ENCODE assay signal across 25 cellular contexts in the genomic region with DNA sequence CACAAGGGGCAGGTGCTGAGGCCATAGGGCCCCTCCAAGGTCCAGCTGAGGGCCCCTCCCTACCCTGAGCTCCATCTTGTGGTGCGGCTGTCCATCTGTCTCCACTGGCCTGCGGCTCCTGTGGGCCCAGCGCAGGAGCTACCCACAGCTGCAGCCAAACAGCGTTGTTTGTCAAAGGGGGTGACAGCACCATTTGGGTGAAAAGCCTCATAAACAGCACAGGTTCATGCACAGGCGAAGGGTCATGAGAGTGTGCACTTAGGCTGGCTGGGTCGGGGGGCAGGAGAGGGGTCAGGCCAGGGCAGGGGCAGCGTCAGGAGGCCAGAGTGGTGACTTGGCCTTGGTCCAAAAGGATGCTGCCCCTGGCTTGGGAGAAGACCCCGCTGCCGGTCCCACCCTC. TPM values are rescaled to one million over a fixed set of nuclear protein-coding genes. Genes with fewer than 3 reads are reported as not detected.
DNase-seq lines count a peak whose midpoint lies in the region; TF ChIP-seq lines count a peak whose summit lies in the region.
"Had no signal": no experiment of that assay in that cellular context is flagged by ENCODE, and none has a peak within 500 bp of the region (broad histone marks: within the 10 kb centered on the region; RNA-seq: fewer than 3 reads in every experiment).

No MANE protein-coding gene starts in this region.

- H3K27ac ChIP-seq in PC-9: peak overlapping the region; percentile 48; the same call in 1 of the 2 replicates
- peak overlapping the region; percentile 78 for H3K27ac ChIP-seq in colonic mucosa
- H3K27ac ChIP-seq in mucosa of rectum (ENCODE audit: low read depth in 2 of 2, low read length in 2 of 2): peak overlapping the region; percentile 94 to 97
- H3K27ac ChIP-seq in tibial artery: peak overlapping the region; percentile 45 to 51
- H3K27ac ChIP-seq: cardiac muscle cell, uterus had no signal

- no TSS peak for BruUV-seq in PC-9 (replicated peaks; lab: Mats Ljungman, UMichigan)

- CTCF ChIA-PET in PC-9 (lab: Charles Lee): no interaction called here

- H3K9ac ChIP-seq in colonic mucosa (ENCODE audit: low read depth in 2 of 2, low read length in 2 of 2) (peak overlapping the region; percentile 56 to 76), mucosa of rectum (ENCODE audit: low read depth in 1 of 2, low read length in 2 of 2) (peak overlapping the region; percentile 53 to 60)

- H3K79me2 ChIP-seq in PC-9 (ENCODE audit: low read depth): no peaks in the 10 kb centered on the region

- no peaks in the 10 kb centered on the region for H3K27me3 ChIP-seq in PC-9 (ENCODE audit: insufficient read depth, low read depth)
- no peaks in the 10 kb centered on the region for H3K27me3 ChIP-seq in colonic mucosa
- H3K27me3 ChIP-seq in mucosa of rectum (ENCODE audit: control insufficient read depth in 2 of 2, insufficient read depth in 2 of 2, low read length in 2 of 2): no peaks in the 10 kb centered on the region
- H3K27me3 ChIP-seq in tibial artery: no peaks in the 10 kb centered on the region
- H3K27me3 ChIP-seq: cardiac muscle cell, uterus had no signal

- POLR2A ChIA-PET in PC-9 (lab: Charles Lee; ENCODE audit: unreplicated experiment): no interaction called here

- no peaks in the 10 kb centered on the region for H4K20me1 ChIP-seq in PC-9 (ENCODE audit: insufficient read depth)

- intact Hi-C loops in PC-9 (cut with micrococcal nuclease; ENCODE audit: unreplicated experiment) (no loop called here), colonic mucosa (cut with DNase I) (no loop called here), tibial artery (cut with DNase I; ENCODE audit: low total_unique reads) (no loop called here)

- no peak for TF ChIP-seq CTCF in PC-9 (conservative IDR thresholded peaks at IDR 0.05)
- TF ChIP-seq CTCF in colonic mucosa (IDR thresholded peaks at IDR 0.05): no peak
- no peak for TF ChIP-seq CTCF in tibial artery (IDR thresholded peaks at IDR 0.05)

- DNase-seq in PC-9 (no peak), colonic mucosa (no peak), tibial artery (no peak), dermis blood vessel endothelial cell (no peak), NCI-H2196 (lab: John Stamatoyannopoulos, UW; ENCODE audit: unreplicated experiment) (no peak)
- DNase-seq in effector CD8-positive, alpha-beta T cell (lab: John Stamatoyannopoulos, UW): no peak
- DNase-seq: activated CD4-positive, alpha-beta T cell treated with anti-CD3 and anti-CD28 coated beads for 4 hours; activated effector memory CD4-positive, alpha-beta T cell treated with Interleukin-2 at 50 U/mL for 16 hours; activated naive CD8-positive, alpha-beta T cell treated with anti-CD3 and anti-CD28 coated beads for 36 hours; effector memory CD8-positive, alpha-beta T cell; EL; foreskin fibroblast; GOT3; HFFc6; IMR-90; islet precursor cell; midbrain; NCI-H2107; NCI-H446 treated with DMSO at 0.1 percent for 48 hours; stimulated activated naive B cell treated with anti-CD40 and anti-IgM and Interleukin-4, amounts not matched to agents 10 μg/mL and 1 μg/mL and 100 μg/mL, for 72 hours; T-helper 2 cell; uterus had no signal

- H3F3A ChIP-seq in PC-9 (ENCODE audit: insufficient read depth, low read depth): peaks cover 28% of the 10 kb centered on the region

- H3K36me3 ChIP-seq in PC-9 (ENCODE audit: low read depth) (no peaks in the 10 kb centered on the region), colonic mucosa (no peaks in the 10 kb centered on the region), mucosa of rectum (ENCODE audit: control insufficient read depth in 2 of 2, insufficient read depth in 2 of 2, low read length in 2 of 2) (no peaks in the 10 kb centered on the region), tibial artery (no peaks in the 10 kb centered on the region)
- H3K36me3 ChIP-seq: cardiac muscle cell, uterus had no signal

- H3K4me1 ChIP-seq in PC-9 (replicated peaks; ENCODE audit: insufficient read depth) (peaks cover 65% of the 10 kb centered on the region), colonic mucosa (peaks cover 31% of the 10 kb centered on the region), mucosa of rectum (ENCODE audit: control insufficient read depth in 2 of 2, insufficient read depth in 2 of 2, low read length in 2 of 2) (peaks cover 54 to 62% of the 10 kb centered on the region in 2 donors), tibial artery (peaks cover 0 to 36% (median 27%) of the 10 kb centered on the region in 4 donors)

- H2AFZ ChIP-seq in PC-9: no peak overlapping the region

- H3K4me3 ChIP-seq in PC-9 (no peak overlapping the region), colonic mucosa (no peak overlapping the region), mucosa of rectum (ENCODE audit: low read length in 2 of 2) (peak overlapping the region; percentile 31 to 38), tibial artery (no peak overlapping the region)
- H3K4me3 ChIP-seq: cardiac muscle cell, uterus had no signal

- H3K4me2 ChIP-seq in PC-9: 0 out of 2 replicates have a peak overlapping the region, but pooled peaks have one; percentile 95

- H3K9me3 ChIP-seq in PC-9 (ENCODE audit: insufficient read depth, low read depth) (no peaks in the 10 kb centered on the region), colonic mucosa (no peaks in the 10 kb centered on the region), mucosa of rectum (ENCODE audit: control insufficient read depth in 2 of 2, low read length in 2 of 2) (no peaks in the 10 kb centered on the region), tibial artery (no peaks in the 10 kb centered on the region)
- H3K9me3 ChIP-seq: uterus had no signal

- no peaks in the 10 kb centered on the region for H3K9me2 ChIP-seq in PC-9 (ENCODE audit: insufficient read depth)

RNA-seq across cellular contexts. Expression of gene BLOC1S4, which starts 32.3 kb away (rescaled TPM):
- total RNA-seq in PC-9 (2021): 11.7 and 13.9 TPM in 2 replicates
- total RNA-seq in colonic mucosa: 10 to 100 TPM; 14.4 to 16.4 TPM
- total RNA-seq in dermis blood vessel endothelial cell: 13.7 and 17.0 TPM in 2 replicates

RNA-seq across cellular contexts. Expression of gene KIAA0232, which starts 34.2 kb away (rescaled TPM):
- total RNA-seq in PC-9 (2021) (21.5 and 24.7 TPM in 2 replicates), colonic mucosa (10 to 100 TPM; 20.8 to 32.8 TPM), dermis blood vessel endothelial cell (16.7 and 20.1 TPM in 2 replicates)

RNA-seq across cellular contexts. Expression of gene MRFAP1L1, which starts 38.6 kb away (rescaled TPM):
- total RNA-seq in PC-9 (2021) (51.4 and 52.1 TPM in 2 replicates), colonic mucosa (10 to 100 TPM; 33.6 to 37.4 TPM), dermis blood vessel endothelial cell (62.2 and 68.9 TPM in 2 replicates)

RNA-seq across cellular contexts. Expression of gene S100P, which starts 54.6 kb away (rescaled TPM):
- total RNA-seq in PC-9 (2021) (480 and 837 TPM in 2 replicates), colonic mucosa (100 to 1,000 TPM; 137 to 547 TPM), dermis blood vessel endothelial cell (not detected in 2 replicates)
- total RNA-seq: cardiac muscle cell, HFFc6, IMR-90, Right ventricle myocardium inferior had no signal

Comparison
In these comparisons a context has a peak if more than half of its experiments do, and no peak if none do; other contexts are left out.
1. H3K4me3 ChIP-seq: peak in mucosa of rectum (2 of 2); none in PC-9 (single experiment), colonic mucosa (single experiment) and tibial artery (0 of 2).
2. Peak in every context shown above with its lines, with median percentiles within 50 percentile points of each other: H3K27ac ChIP-seq.